In the genomic region with DNA sequence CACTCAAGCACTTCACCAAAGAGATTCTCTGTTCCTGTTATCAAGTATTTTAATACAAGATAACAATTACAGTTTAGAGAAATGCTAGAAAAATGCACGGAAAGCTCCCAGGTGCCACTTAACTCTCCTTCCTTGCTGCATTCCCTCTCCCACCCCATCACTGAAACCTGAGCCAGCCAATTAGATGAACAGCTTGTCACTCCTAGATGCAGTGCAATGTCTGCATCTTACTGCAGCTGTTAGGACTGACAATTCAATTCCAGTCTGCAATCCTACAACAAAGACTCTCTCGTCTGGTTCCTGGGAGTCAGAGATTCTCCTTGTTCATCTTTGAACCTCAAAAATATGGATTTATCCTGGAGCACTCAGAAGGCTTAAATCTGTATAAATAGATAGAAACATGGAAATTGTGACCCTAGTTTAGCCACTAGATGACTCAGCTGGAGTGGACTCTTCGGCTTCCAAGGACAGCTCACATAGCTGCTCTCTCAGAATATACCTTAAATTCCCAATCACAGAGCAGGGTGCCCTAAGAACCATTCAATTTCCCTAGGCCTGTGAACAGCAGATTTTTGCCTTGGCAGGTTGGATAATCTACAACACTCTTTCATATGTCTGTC, we compare ENCODE assay signal across 13 cellular contexts.
A peak's percentile ranks its signal among the peaks of the same experiment; 100 is the strongest.
DNase-seq lines count a peak whose midpoint lies in the region; ATAC-seq and TF ChIP-seq lines count a peak whose summit lies in the region.
"Had no signal": no experiment of that assay in that cellular context is flagged by ENCODE, and none has a peak within 500 bp of the region (broad histone marks: within the 10 kb centered on the region; RNA-seq: fewer than 3 reads in every experiment).

No MANE protein-coding gene starts in this region.

- ATAC-seq in left lobe of liver: peak; percentile 20
- ATAC-seq: left ventricle myocardium superior; natural killer cell; stimulated activated naive CD8-positive, alpha-beta T cell treated with anti-CD3 and anti-CD28 coated beads, Interleukin-15, amount 100 ng/mL, for 72 hours had no signal

- no peak overlapping the region for H3K27ac Mint-ChIP-seq in activated CD4-positive, alpha-beta T cell treated with anti-CD3 and anti-CD28 coated beads, Interleukin-2, amount 10 ng/mL, durations not matched to agents 7 days and 5 days
- H3K27ac Mint-ChIP-seq: activated naive CD4-positive, alpha-beta T cell treated with anti-CD3 and anti-CD28 coated beads for 36 hours; natural killer cell; stimulated activated naive CD8-positive, alpha-beta T cell treated with anti-CD3 and anti-CD28 coated beads, Interleukin-15, amount 100 ng/mL, for 72 hours had no signal

- DNase-seq in DMS 273 treated with DMSO at 0.1 percent for 48 hours (lab: John Stamatoyannopoulos, UW): peak; percentile 84
- peak; percentile 82 for DNase-seq in NCI-H146 treated with DMSO at 0.1 percent for 48 hours (lab: John Stamatoyannopoulos, UW; ENCODE audit: unreplicated experiment)
- peak; percentile 80 for DNase-seq in SHP77 treated with DMSO at 0.1 percent for 48 hours (lab: John Stamatoyannopoulos, UW)
- DNase-seq in left lobe of liver (ENCODE audit: low spot score): no peak
- DNase-seq in activated CD4-positive, alpha-beta T cell treated with anti-CD3 and anti-CD28 coated beads, Interleukin-2, amount 10 ng/mL, durations not matched to agents 7 days and 5 days: no peak
- no peak for DNase-seq in dedifferentiated amniotic fluid mesenchymal stem cell (ENCODE audit: extremely low spot score)
- DNase-seq in HEK293T (ENCODE audit: extremely low spot score): no peak
- no peak for DNase-seq in NCI-H526 treated with DMSO at 0.1 percent for 48 hours (lab: John Stamatoyannopoulos, UW)
- DNase-seq: activated naive CD4-positive, alpha-beta T cell treated with anti-CD3 and anti-CD28 coated beads for 36 hours; BE2C; left ventricle myocardium superior; natural killer cell; stimulated activated naive CD8-positive, alpha-beta T cell treated with anti-CD3 and anti-CD28 coated beads, Interleukin-15, amount 100 ng/mL, for 72 hours had no signal

- H3K4me3 Mint-ChIP-seq in activated CD4-positive, alpha-beta T cell treated with anti-CD3 and anti-CD28 coated beads, Interleukin-2, amount 10 ng/mL, durations not matched to agents 7 days and 5 days: no peak overlapping the region
- H3K4me3 Mint-ChIP-seq: activated naive CD4-positive, alpha-beta T cell treated with anti-CD3 and anti-CD28 coated beads for 36 hours; natural killer cell; stimulated activated naive CD8-positive, alpha-beta T cell treated with anti-CD3 and anti-CD28 coated beads, Interleukin-15, amount 100 ng/mL, for 72 hours had no signal

- no peaks in the 10 kb centered on the region for H3K27me3 Mint-ChIP-seq in activated CD4-positive, alpha-beta T cell treated with anti-CD3 and anti-CD28 coated beads, Interleukin-2, amount 10 ng/mL, durations not matched to agents 7 days and 5 days
- H3K27me3 Mint-ChIP-seq: stimulated activated naive CD8-positive, alpha-beta T cell treated with anti-CD3 and anti-CD28 coated beads, Interleukin-15, amount 100 ng/mL, for 72 hours had no signal

- no peaks in the 10 kb centered on the region for H3K4me1 Mint-ChIP-seq in activated CD4-positive, alpha-beta T cell treated with anti-CD3 and anti-CD28 coated beads, Interleukin-2, amount 10 ng/mL, durations not matched to agents 7 days and 5 days
- H3K4me1 Mint-ChIP-seq: natural killer cell; stimulated activated naive CD8-positive, alpha-beta T cell treated with anti-CD3 and anti-CD28 coated beads, Interleukin-15, amount 100 ng/mL, for 72 hours had no signal

- H3K9me3 Mint-ChIP-seq in activated CD4-positive, alpha-beta T cell treated with anti-CD3 and anti-CD28 coated beads, Interleukin-2, amount 10 ng/mL, durations not matched to agents 7 days and 5 days: no peaks in the 10 kb centered on the region

- POLR2A ChIA-PET in activated CD4-positive, alpha-beta T cell treated with anti-CD3 and anti-CD28 coated beads, Interleukin-2, amount 10 ng/mL, durations not matched to agents 7 days and 5 days (lab: Charles Lee): no interaction called here
- POLR2A ChIA-PET in HEK293T (lab: Yijun Ruan, JAX): no interaction called here

- CTCF ChIA-PET in activated CD4-positive, alpha-beta T cell treated with anti-CD3 and anti-CD28 coated beads, Interleukin-2, amount 10 ng/mL, durations not matched to agents 7 days and 5 days (lab: Charles Lee): no interaction called here
- CTCF ChIA-PET in HEK293T (lab: Yijun Ruan, JAX): no interaction called here

- no peaks in the 10 kb centered on the region for H3K36me3 Mint-ChIP-seq in activated CD4-positive, alpha-beta T cell treated with anti-CD3 and anti-CD28 coated beads, Interleukin-2, amount 10 ng/mL, durations not matched to agents 7 days and 5 days (ENCODE audit: low read depth)
- H3K36me3 Mint-ChIP-seq: natural killer cell had no signal

TF ChIP-seq in HEK293T, 16 proteins besides CTCF, POLR2A, EP300 and RAD21:
- TF ChIP-seq, protein P1, sequence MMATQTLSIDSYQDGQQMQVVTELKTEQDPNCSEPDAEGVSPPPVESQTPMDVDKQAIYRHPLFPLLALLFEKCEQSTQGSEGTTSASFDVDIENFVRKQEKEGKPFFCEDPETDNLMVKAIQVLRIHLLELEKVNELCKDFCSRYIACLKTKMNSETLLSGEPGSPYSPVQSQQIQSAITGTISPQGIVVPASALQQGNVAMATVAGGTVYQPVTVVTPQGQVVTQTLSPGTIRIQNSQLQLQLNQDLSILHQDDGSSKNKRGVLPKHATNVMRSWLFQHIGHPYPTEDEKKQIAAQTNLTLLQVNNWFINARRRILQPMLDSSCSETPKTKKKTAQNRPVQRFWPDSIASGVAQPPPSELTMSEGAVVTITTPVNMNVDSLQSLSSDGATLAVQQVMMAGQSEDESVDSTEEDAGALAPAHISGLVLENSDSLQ (IDR thresholded peaks at IDR 0.05): no peak
- no peak for TF ChIP-seq FOXM1 (IDR thresholded peaks at IDR 0.05; ENCODE audit: borderline replicate concordance)

Comparison
In these comparisons a context has a peak if more than half of its experiments do, and no peak if none do; other contexts are left out.
1. DNase-seq: peak in DMS 273 treated with DMSO at 0.1 percent for 48 hours (single experiment), NCI-H146 treated with DMSO at 0.1 percent for 48 hours (single experiment) and SHP77 treated with DMSO at 0.1 percent for 48 hours (single experiment); none in left lobe of liver (single experiment), activated CD4-positive, alpha-beta T cell treated with anti-CD3 and anti-CD28 coated beads, Interleukin-2, amount 10 ng/mL, durations not matched to agents 7 days and 5 days (single experiment), dedifferentiated amniotic fluid mesenchymal stem cell (single experiment), HEK293T (single experiment) and NCI-H526 treated with DMSO at 0.1 percent for 48 hours (single experiment).